In genomic region chr12:93802293-93802692, GRCh38 we compare ENCODE assay signal across 15 cellular contexts.
DNase-seq lines count a peak whose midpoint lies in the region; ATAC-seq and TF ChIP-seq lines count a peak whose summit lies in the region.
"Had no signal": no experiment of that assay in that cellular context is flagged by ENCODE, and none has a peak within 500 bp of the region (broad histone marks: within the 10 kb centered on the region; RNA-seq: fewer than 3 reads in every experiment).

No MANE protein-coding gene starts in this region.

- intact Hi-C loops in heart left ventricle (cut with DNase I), result loop anchor here in 1 of 10 donors (10.0 kb wide), 1 partner anchor 227 kb away; the partner anchor contains the start of gene SOCS2

- WGBS in heart left ventricle, 4 donors, result 48 to 55% (median 51%) methylated on average over 2 of the region's 2 CpGs

- H3K27ac Mint-ChIP-seq in progenitor cell of endocrine pancreas, result no peak overlapping the region
- H3K27ac Mint-ChIP-seq: CD4-positive, alpha-beta T cell had no signal

- TF ChIP-seq POLR2A in heart left ventricle (IDR thresholded peaks at IDR 0.05), result no peak

- H3K9me3 ChIP-seq in heart left ventricle, result no peaks in the 10 kb centered on the region
- H3K9me3 ChIP-seq: ovary had no signal

- H3K36me3 Mint-ChIP-seq in progenitor cell of endocrine pancreas (ENCODE audit: insufficient read depth), result no peaks in the 10 kb centered on the region

- DNase-seq in OCI-M1 (lab: John Stamatoyannopoulos, UW) (peak; percentile 71), heart left ventricle (no peak), renal cortical epithelial cell (ENCODE audit: low read depth) (peak; percentile 63), progenitor cell of endocrine pancreas (ENCODE audit: low spot score, unreplicated experiment) (no peak), RKO (ENCODE audit: low spot score) (no peak)
- DNase-seq: activated gamma-delta T cell; CD4-positive, alpha-beta T cell; NCI-H1694; NCI-H510A; ovary; stimulated activated naive CD4-positive, alpha-beta T cell had no signal

- peaks cover 1% of the 10 kb centered on the region for H3K4me1 Mint-ChIP-seq in progenitor cell of endocrine pancreas (ENCODE audit: low read depth)

- H3K4me3 ChIP-seq in ACC112 (ENCODE audit: low read depth, low read length) (no peak overlapping the region), heart left ventricle (no peak overlapping the region)
- H3K4me3 ChIP-seq: ovary, SK-N-MC had no signal

- H3K27me3 Mint-ChIP-seq in progenitor cell of endocrine pancreas, result no peaks in the 10 kb centered on the region
- H3K27me3 Mint-ChIP-seq: CD4-positive, alpha-beta T cell had no signal

- no peak for TF ChIP-seq CTCF in heart left ventricle (IDR thresholded peaks at IDR 0.05)
- TF ChIP-seq CTCF in progenitor cell of endocrine pancreas (IDR thresholded peaks at IDR 0.05; ENCODE audit: unreplicated experiment), result no peak

- H3K4me1 ChIP-seq in ACC112 (ENCODE audit: control insufficient read depth, insufficient read depth, low read length, unreplicated experiment) (peaks cover 48% of the 10 kb centered on the region), heart left ventricle (peaks cover 5 to 44% (median 33%) of the 10 kb centered on the region in 12 donors)

- H2AFZ ChIP-seq in ACC112 (ENCODE audit: low read length, unreplicated experiment), result no peak overlapping the region

- no peaks in the 10 kb centered on the region for H3K9me3 Mint-ChIP-seq in progenitor cell of endocrine pancreas (ENCODE audit: low read depth)
- H3K9me3 Mint-ChIP-seq: CD4-positive, alpha-beta T cell had no signal

- H3K79me2 ChIP-seq in ACC112 (ENCODE audit: control insufficient read depth, insufficient read depth, low read length, unreplicated experiment), result no peaks in the 10 kb centered on the region

- peak in 2 of 4 donors; percentile 3 to 15 for ATAC-seq in heart left ventricle
- no peak for ATAC-seq in GM21390 (IDR thresholded peaks at IDR 0.05; ENCODE audit: unreplicated experiment)
- no peak for ATAC-seq in GM19463 (IDR thresholded peaks at IDR 0.05; ENCODE audit: unreplicated experiment)

- H3K4me3 Mint-ChIP-seq in progenitor cell of endocrine pancreas (ENCODE audit: low read depth), result no peak overlapping the region
- H3K4me3 Mint-ChIP-seq: CD4-positive, alpha-beta T cell had no signal

- peak overlapping the region; percentile 90 for H3K27ac ChIP-seq in ACC112 (ENCODE audit: low read depth, low read length)
- H3K27ac ChIP-seq in heart left ventricle, result peak overlapping the region in 11 of 12 donors; percentile 51 to 92 (median 68)
- H3K27ac ChIP-seq: SK-N-MC had no signal

- no peaks in the 10 kb centered on the region for H3K27me3 ChIP-seq in ACC112 (ENCODE audit: insufficient read depth, low read length)
- no peaks in the 10 kb centered on the region for H3K27me3 ChIP-seq in heart left ventricle
- H3K27me3 ChIP-seq: ovary had no signal

- H3K36me3 ChIP-seq in ACC112 (ENCODE audit: insufficient read depth, low read length), result no peaks in the 10 kb centered on the region
- no peaks in the 10 kb centered on the region for H3K36me3 ChIP-seq in heart left ventricle
- H3K36me3 ChIP-seq: ovary had no signal

Comparison
In these comparisons a context has a peak if more than half of its experiments do, and no peak if none do; other contexts are left out.
1. DNase-seq: peak in OCI-M1 (single experiment) and renal cortical epithelial cell (single experiment); none in heart left ventricle (0 of 5), progenitor cell of endocrine pancreas (single experiment) and RKO (single experiment).